ENCODE assay signal across 8 cellular contexts in the genomic region with DNA sequence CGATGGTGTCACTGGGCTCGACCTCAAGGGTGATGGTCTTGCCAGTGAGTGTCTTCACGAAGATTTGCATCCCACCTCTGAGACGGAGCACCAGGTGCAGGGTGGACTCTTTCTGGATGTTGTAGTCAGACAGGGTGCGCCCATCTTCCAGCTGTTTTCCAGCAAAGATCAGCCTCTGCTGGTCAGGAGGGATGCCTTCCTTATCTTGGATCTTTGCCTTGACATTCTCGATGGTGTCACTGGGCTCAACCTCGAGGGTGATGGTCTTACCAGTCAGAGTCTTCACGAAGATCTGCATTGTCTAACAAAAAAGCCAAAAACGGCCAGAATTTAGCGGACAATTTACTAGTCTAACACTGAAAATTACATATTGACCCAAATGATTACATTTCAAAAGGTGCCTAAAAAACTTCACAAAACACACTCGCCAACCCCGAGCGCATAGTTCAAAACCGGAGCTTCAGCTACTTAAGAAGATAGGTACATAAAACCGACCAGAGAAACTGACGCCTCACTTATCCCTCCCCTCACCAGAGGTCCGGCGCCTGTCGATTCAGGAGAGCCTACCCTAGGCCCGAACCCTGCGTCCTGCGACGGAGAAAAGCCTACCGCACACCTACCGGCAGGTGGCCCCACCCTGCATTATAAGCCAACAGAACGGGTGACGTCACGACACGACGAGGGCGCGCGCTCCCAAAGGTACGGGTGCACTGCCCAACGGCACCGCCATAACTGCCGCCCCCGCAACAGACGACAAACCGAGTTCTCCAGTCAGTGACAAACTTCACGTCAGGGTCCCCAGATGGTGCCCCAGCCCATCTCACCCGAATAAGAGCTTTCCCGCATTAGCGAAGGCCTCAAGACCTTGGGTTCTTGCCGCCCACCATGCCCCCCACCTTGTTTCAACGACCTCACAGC. TPM values are rescaled to one million over a fixed set of nuclear protein-coding genes. Genes with fewer than 3 reads are reported as not detected.
DNase-seq lines count a peak whose midpoint lies in the region; ATAC-seq and TF ChIP-seq lines count a peak whose summit lies in the region.

No MANE protein-coding gene starts in this region.

- no peak overlapping the region for H2BK20ac ChIP-seq in IMR-90 (ENCODE audit: low read depth, low read length)

- peak overlapping the region; percentile 99 for H2AK9ac ChIP-seq in IMR-90 (replicated peaks; ENCODE audit: low read depth, low read length, poor library complexity)

- peak overlapping the region; percentile 86 for H2AK5ac ChIP-seq in IMR-90 (ENCODE audit: low read depth, low read length)

- DNase-seq in IMR-90 (peak; percentile 68), esophagus muscularis mucosa (ENCODE audit: extremely low spot score) (peak; percentile 95), stomach (peak; percentile 91), NCI-H2196 (lab: John Stamatoyannopoulos, UW; ENCODE audit: unreplicated experiment) (no peak)
- DNase-seq in activated CD8-positive, alpha-beta memory T cell treated with anti-CD3 and anti-CD28 coated beads, Interleukin-2, amount 50 U/mL, for 24 hours (ENCODE audit: extremely low read depth), result peak; percentile 87
- DNase-seq in natural killer cell treated with Interleukin-12 subunit alpha and Interleukin-12 subunit beta and Interleukin-15 and Interleukin-18, amount 100 ng/mL, for 72 hours (ENCODE audit: low spot score), result peak; percentile 89

- H3K18ac ChIP-seq in IMR-90 (ENCODE audit: low read depth, low read length), result peak overlapping the region; percentile 7

- peak overlapping the region; percentile 93 for H3K4me3 Mint-ChIP-seq in natural killer cell treated with Interleukin-12 subunit alpha and Interleukin-12 subunit beta and Interleukin-15 and Interleukin-18, amount 100 ng/mL, for 72 hours

- H2BK15ac ChIP-seq in IMR-90 (ENCODE audit: low read depth, low read length), result no peak overlapping the region

- H3K14ac ChIP-seq in IMR-90 (replicated peaks; ENCODE audit: low read depth, low read length), result peak overlapping the region; percentile 87

- peaks cover 56% of the 10 kb centered on the region for H4K20me1 ChIP-seq in IMR-90 (ENCODE audit: insufficient read depth, low read length)

- H3K27ac ChIP-seq in IMR-90 (ENCODE audit: insufficient read depth, low read length) (peak overlapping the region; percentile 99), esophagus muscularis mucosa (replicated peaks in 1 of 4) (peak overlapping the region; percentile 99 to 100 (median 100)), stomach (peak overlapping the region; percentile 98 to 100 (median 100))

- WGBS in IMR-90 (ENCODE audit: extremely low coverage in 2 of 2, insufficient read length in 1 of 2), 2 experiments, result 6% methylated on average over 32 of the region's 46 CpGs; no CpG with 5 or more reads in 1 of the 2 experiments
- 16% methylated on average over 19 of the region's 46 CpGs for WGBS in esophagus muscularis mucosa
- 1 to 4% (median 3%) methylated on average over 45 to 46 of the region's 46 CpGs for WGBS in stomach, 5 donors

- no peaks in the 10 kb centered on the region for H3K9me3 ChIP-seq in IMR-90 (ENCODE audit: control insufficient read depth, insufficient read depth, low read length)
- peaks cover 0 to 3% (median 0%) of the 10 kb centered on the region in 4 donors for H3K9me3 ChIP-seq in esophagus muscularis mucosa
- no peaks in the 10 kb centered on the region for H3K9me3 ChIP-seq in stomach

- intact Hi-C loops in IMR-90 (cut with micrococcal nuclease), result loop anchor here (2.0 kb wide), 1 partner anchor 25 kb away; no protein-coding TSS in a partner anchor
- intact Hi-C loops in esophagus muscularis mucosa (cut with DNase I), result loop anchor here (10.0 kb wide), 1 partner anchor 529 kb away; no protein-coding TSS in a partner anchor
- intact Hi-C loops in stomach (cut with DNase I; ENCODE audit: low total_unique reads), result no loop called here

- H4K91ac ChIP-seq in IMR-90 (ENCODE audit: insufficient read depth, low read depth, low read length), result peak overlapping the region; percentile 69

- H3K36me3 Mint-ChIP-seq in natural killer cell treated with Interleukin-12 subunit alpha and Interleukin-12 subunit beta and Interleukin-15 and Interleukin-18, amount 100 ng/mL, for 72 hours, result peaks cover 33% of the 10 kb centered on the region

- H4K8ac ChIP-seq in IMR-90 (ENCODE audit: low read depth in 2 of 2, low read length in 2 of 2), result peak overlapping the region; percentile 65 to 93; a peak in 2 of 4 replicates

- H3K4me2 ChIP-seq in IMR-90 (ENCODE audit: low read depth, low read length), result peak overlapping the region; percentile 58

- TF ChIP-seq RAD21 in IMR-90 (IDR thresholded peaks at IDR 0.05; ENCODE audit: low read length), result no peak

- TF ChIP-seq CTCF in IMR-90 (conservative IDR thresholded peaks at IDR 0.05; ENCODE audit: low read depth, low read length) (peak; percentile 36), esophagus muscularis mucosa (IDR thresholded peaks at IDR 0.05) (peak; percentile 49 to 64 (median 60)), stomach (IDR thresholded peaks at IDR 0.05) (peak in 5 of 7 experiments; percentile 31 to 80 (median 61))

- H3K27me3 ChIP-seq in IMR-90 (ENCODE audit: control insufficient read depth, insufficient read depth, low read length), result no peaks in the 10 kb centered on the region
- H3K27me3 ChIP-seq in esophagus muscularis mucosa, result peaks cover 0 to 5% (median 0%) of the 10 kb centered on the region in 4 donors
- H3K27me3 ChIP-seq in stomach, result no peaks in the 10 kb centered on the region

- H3K4me1 Mint-ChIP-seq in natural killer cell treated with Interleukin-12 subunit alpha and Interleukin-12 subunit beta and Interleukin-15 and Interleukin-18, amount 100 ng/mL, for 72 hours (ENCODE audit: low read depth in 2 of 2), result peaks cover 66 to 73% of the 10 kb centered on the region in 2 donors

- H3K56ac ChIP-seq in IMR-90 (ENCODE audit: extremely low read depth, insufficient read depth, low read length), result peak overlapping the region; percentile 57

- dilution Hi-C loops in IMR-90 (cut with HindIII; ENCODE audit: low sequenced_read_pairs, unreplicated experiment), result no loop called here

- H3K36me3 ChIP-seq in IMR-90 (ENCODE audit: control insufficient read depth, insufficient read depth, low read length), result peaks cover 25% of the 10 kb centered on the region
- peaks cover 13 to 36% (median 26%) of the 10 kb centered on the region in 4 donors for H3K36me3 ChIP-seq in esophagus muscularis mucosa
- peaks cover 17 to 35% (median 31%) of the 10 kb centered on the region in 4 donors for H3K36me3 ChIP-seq in stomach

- in situ Hi-C loops in IMR-90 (cut with MboI; ENCODE audit: low sequenced_read_pairs), result no loop called here

- H3K27me3 Mint-ChIP-seq in natural killer cell treated with Interleukin-12 subunit alpha and Interleukin-12 subunit beta and Interleukin-15 and Interleukin-18, amount 100 ng/mL, for 72 hours, result no peaks in the 10 kb centered on the region

- peak overlapping the region; percentile 98 for H3K9ac ChIP-seq in IMR-90 (ENCODE audit: low read depth, low read length)

- peak overlapping the region; percentile 87 for H3K4ac ChIP-seq in IMR-90 (ENCODE audit: low read depth, low read length)

- no peak for TF ChIP-seq POLR2A in IMR-90 (IDR thresholded peaks at IDR 0.05; ENCODE audit: low read depth, low read length)
- no peak for TF ChIP-seq POLR2A in esophagus muscularis mucosa (IDR thresholded peaks at IDR 0.05; ENCODE audit: low read depth)
- peak in 1 of 4 donors; percentile 19 for TF ChIP-seq POLR2A in stomach (IDR thresholded peaks at IDR 0.05)

- CTCF ChIA-PET in IMR-90 (lab: Yijun Ruan, JAX), result interaction anchor here (0.8 kb wide), 1 partner anchor 14 kb away, joined by 3 read pairs; no protein-coding TSS in a partner anchor

- H3K27ac Mint-ChIP-seq in natural killer cell treated with Interleukin-12 subunit alpha and Interleukin-12 subunit beta and Interleukin-15 and Interleukin-18, amount 100 ng/mL, for 72 hours, result peak overlapping the region; percentile 93 to 98

- peak overlapping the region; percentile 49 for H3K23ac ChIP-seq in IMR-90 (ENCODE audit: low read depth, low read length)

- ATAC-seq in GM18907 (IDR thresholded peaks at IDR 0.05; ENCODE audit: unreplicated experiment), result peak; percentile 20
- ATAC-seq in IMR-90 (ENCODE audit: low read depth), result peak; percentile 2; the same call in 1 of the 2 replicates
- peak; percentile 64 to 69 for ATAC-seq in natural killer cell treated with Interleukin-12 subunit alpha and Interleukin-12 subunit beta and Interleukin-15 and Interleukin-18, amount 100 ng/mL, for 72 hours
- ATAC-seq in GM18858 (IDR thresholded peaks at IDR 0.05; ENCODE audit: unreplicated experiment), result no peak

- TF ChIP-seq EP300 in esophagus muscularis mucosa (IDR thresholded peaks at IDR 0.05) (no peak), stomach (IDR thresholded peaks at IDR 0.05) (no peak)

- peak overlapping the region; percentile 99 for H2AFZ ChIP-seq in IMR-90 (replicated peaks; ENCODE audit: low read length, poor library complexity)

- H3K79me1 ChIP-seq in IMR-90 (ENCODE audit: low read depth in 1 of 2, low read length in 2 of 2), result peaks cover 7 to 29% of the 10 kb centered on the region in 2 experiments; a peak in 3 of 4 replicates

- H3K9me1 ChIP-seq in IMR-90 (ENCODE audit: insufficient read depth, low read length), result peaks cover 17% of the 10 kb centered on the region

- H2BK120ac ChIP-seq in IMR-90 (ENCODE audit: low read depth, low read length), result no peak overlapping the region

- H3K4me1 ChIP-seq in IMR-90 (ENCODE audit: control insufficient read depth, insufficient read depth, low read length) (peaks cover 12% of the 10 kb centered on the region), esophagus muscularis mucosa (peaks cover 35 to 71% (median 63%) of the 10 kb centered on the region in 4 donors), stomach (peaks cover 49 to 73% (median 70%) of the 10 kb centered on the region in 4 donors)

- no TSS peak for BruUV-seq in IMR-90 (replicated peaks; lab: Mats Ljungman, UMichigan)

- peak overlapping the region; percentile 8; the same call in 1 of the 2 replicates for H4K5ac ChIP-seq in IMR-90 (ENCODE audit: low read depth, low read length)

- POLR2A ChIA-PET in IMR-90 (lab: Charles Lee; ENCODE audit: unreplicated experiment), result interaction anchor here (0.6 to 1.2 kb wide), 3 partner anchors 9 to 62 kb away, joined by 3 to 6 read pairs (median 3); no protein-coding TSS in a partner anchor

- peak overlapping the region; percentile 69 for H3K4me3 ChIP-seq in IMR-90 (ENCODE audit: insufficient read depth, low read depth, low read length)
- peak overlapping the region; percentile 82 to 96 (median 90) for H3K4me3 ChIP-seq in esophagus muscularis mucosa
- H3K4me3 ChIP-seq in stomach, result peak overlapping the region; percentile 79 to 88 (median 81)

- H3K9me3 Mint-ChIP-seq in natural killer cell treated with Interleukin-12 subunit alpha and Interleukin-12 subunit beta and Interleukin-15 and Interleukin-18, amount 100 ng/mL, for 72 hours, result no peaks in the 10 kb centered on the region

- peak overlapping the region; percentile 99 for H2BK5ac ChIP-seq in IMR-90 (ENCODE audit: low read depth, low read length, poor library complexity, severe bottlenecking)

RNA-seq across cellular contexts. Expression of a gene that starts 0.7 kb away (rescaled TPM):
- 2,742 and 4,320 TPM in 2 replicates for total RNA-seq in IMR-90 (2012; rRNA removed)
- polyA plus RNA-seq in IMR-90 (2012; rRNA removed), result 2,042 and 2,259 TPM in 2 replicates
- polyA plus RNA-seq in IMR-90 (2012; cell fraction: cytosol; rRNA removed), result 1,014 and 1,274 TPM in 2 replicates
- polyA plus RNA-seq in IMR-90 (2012; cell fraction: nucleus; rRNA removed; ENCODE audit: low replicate concordance), result 915 and 1,106 TPM in 2 replicates
- 1,000 to 10,000 TPM; 1,267 to 2,383 (median 1,576) TPM for total RNA-seq in esophagus muscularis mucosa
- total RNA-seq in natural killer cell treated with Interleukin-12 subunit alpha and Interleukin-12 subunit beta and Interleukin-15 and Interleukin-18, amount 100 ng/mL, for 72 hours, result 1,000 to 10,000 TPM in 1 of 2 donors, 100 to 1,000 TPM in 1; 691 to 1,324 TPM
- total RNA-seq in stomach, result 1,000 to 10,000 TPM in 3 of 5 donors, 100 to 1,000 TPM in 2; 409 to 1,431 (median 1,065) TPM
- 1,000 to 10,000 TPM in 1 of 3 donors, 100 to 1,000 TPM in 2; 875 to 1,080 (median 957) TPM for polyA plus RNA-seq in stomach

RNA-seq across cellular contexts. Expression of a gene that starts 50.1 kb away (rescaled TPM):
- total RNA-seq in IMR-90 (2012; rRNA removed) (3.0 and 3.6 TPM in 2 replicates), esophagus muscularis mucosa (10 to 100 TPM in 2 of 4 donors, 1 to 10 TPM in 2; 8.3 to 24.1 (median 13.0) TPM), stomach (10 to 100 TPM in 2 of 5 donors, 1 to 10 TPM in 3; 2.9 to 63.7 (median 8.3) TPM)
- polyA plus RNA-seq in IMR-90 (2012; rRNA removed) (24.8 and 27.0 TPM in 2 replicates), stomach (10 to 100 TPM in 1 of 3 donors, 1 to 10 TPM in 2; 6.7 to 19.4 (median 9.3) TPM)
- polyA plus RNA-seq in IMR-90 (2012; cell fraction: cytosol; rRNA removed), result 20.5 and 47.8 TPM in 2 replicates
- 36.2 and 109 TPM in 2 replicates for polyA plus RNA-seq in IMR-90 (2012; cell fraction: nucleus; rRNA removed; ENCODE audit: low replicate concordance)
- total RNA-seq in natural killer cell treated with Interleukin-12 subunit alpha and Interleukin-12 subunit beta and Interleukin-15 and Interleukin-18, amount 100 ng/mL, for 72 hours, result 10 to 100 TPM in 1 of 2 donors, 1 to 10 TPM in 1; 10.0 to 45.6 TPM
